13 cellular contexts compared by ENCODE assay signal in genomic region chr19:49565261-49565660, GRCh38. TPM values are rescaled to one million over a fixed set of nuclear protein-coding genes. Genes with fewer than 3 reads are reported as not detected.
A peak's percentile ranks its signal among the peaks of the same experiment; 100 is the strongest.
DNase-seq lines count a peak whose midpoint lies in the region; ATAC-seq and FAIRE-seq lines count a peak whose summit lies in the region.
"Had no signal": no experiment of that assay in that cellular context is flagged by ENCODE, and none has a peak within 500 bp of the region (broad histone marks: within the 10 kb centered on the region; RNA-seq: fewer than 3 reads in every experiment).

No MANE protein-coding gene starts in this region.

- H3K4me3 Mint-ChIP-seq in immature natural killer cell = peak overlapping the region; percentile 12 to 61 (median 32)

- peaks cover 0 to 8% (median 0%) of the 10 kb centered on the region in 3 donors for H3K36me3 Mint-ChIP-seq in immature natural killer cell

- H3K9me3 Mint-ChIP-seq in immature natural killer cell = no peaks in the 10 kb centered on the region

- H3K27ac Mint-ChIP-seq in immature natural killer cell = peak overlapping the region; percentile 77 to 93 (median 86)

- H3K4me1 Mint-ChIP-seq in immature natural killer cell = peaks cover 69 to 71% of the 10 kb centered on the region in 2 donors

- DNase-seq in Right ventricle myocardium inferior (ENCODE audit: missing footprints) (no peak), cardiac septum (ENCODE audit: low spot score) (no peak), amniotic epithelial cell (ENCODE audit: low read depth) (peak; percentile 26), immature natural killer cell (no peak), GM19239 (ENCODE audit: insufficient read length, low spot score) (no peak), Ammon's horn (ENCODE audit: low spot score) (no peak), A172 (ENCODE audit: low spot score) (no peak)
- DNase-seq: caudate nucleus; PC-3; stimulated activated CD8-positive, alpha-beta memory T cell treated with anti-CD3 and anti-CD28 coated beads, Interleukin-4, amount 100 ng/mL, for 48 hours had no signal

- H3K27me3 ChIP-seq in thymus (ENCODE audit: control insufficient read depth, insufficient read depth) = no peaks in the 10 kb centered on the region

- H3K4me3 ChIP-seq in thymus (ENCODE audit: low read length) = no peak overlapping the region

- 75% methylated on average over 4 of the region's 4 CpGs for WGBS in thymus

- no peak for FAIRE-seq in GM19239 (lab: Jason Lieb, UNC)
- FAIRE-seq: GM18507 had no signal

- no peaks in the 10 kb centered on the region for H3K9me3 ChIP-seq in thymus (ENCODE audit: control insufficient read depth)

- peaks cover 3% of the 10 kb centered on the region for H3K36me3 ChIP-seq in thymus (ENCODE audit: control insufficient read depth, insufficient read depth)

- peaks cover 28% of the 10 kb centered on the region for H3K4me1 ChIP-seq in thymus (ENCODE audit: control insufficient read depth, insufficient read depth, low read length)

- intact Hi-C loops in Right ventricle myocardium inferior (cut with DNase I) = loop anchor here (10.0 kb wide), 1 partner anchor 340 kb away; no protein-coding TSS in a partner anchor
- intact Hi-C loops in cardiac septum (cut with DNase I) = no loop called here

- H3K27me3 Mint-ChIP-seq in immature natural killer cell (ENCODE audit: low read depth in 3 of 3) = peaks cover 4 to 12% (median 4%) of the 10 kb centered on the region in 3 donors

- peak overlapping the region; percentile 60 for H3K27ac ChIP-seq in thymus (ENCODE audit: low read depth)

- ATAC-seq in Right ventricle myocardium inferior = peak; percentile 64
- ATAC-seq: PC-3 had no signal

RNA-seq across cellular contexts. Expression of gene NOSIP, which starts 15.1 kb away (rescaled TPM):
- total RNA-seq in Right ventricle myocardium inferior (49.6 TPM), cardiac septum (34.5 TPM)
- polyA plus RNA-seq in immature natural killer cell (100 to 1,000 TPM; 196 to 251 (median 239) TPM), thymus (156 TPM)
- 131 and 142 TPM in 2 replicates for total RNA-seq in A172 (2014; rRNA removed; shearing (Covaris generic))

RNA-seq across cellular contexts. Expression of gene PRRG2, which starts 15.9 kb away (rescaled TPM):
- total RNA-seq in Right ventricle myocardium inferior (0.76 TPM), cardiac septum (0.40 TPM)
- polyA plus RNA-seq in immature natural killer cell (under 1 TPM in 1 of 3 donors, not detected in 2; 0.78 TPM), thymus (5.5 TPM)
- 0.43 and 0.79 TPM in 2 replicates for total RNA-seq in A172 (2014; rRNA removed; shearing (Covaris generic))
- total RNA-seq: G401 had no signal

RNA-seq across cellular contexts. Expression of gene PRR12, which starts 25.7 kb away (rescaled TPM):
- total RNA-seq in Right ventricle myocardium inferior (14.5 TPM), cardiac septum (15.9 TPM)
- polyA plus RNA-seq in immature natural killer cell (1 to 10 TPM in 2 of 3 donors, under 1 TPM in 1; 0.21 to 4.0 (median 2.0) TPM), thymus (10.2 TPM)
- total RNA-seq in A172 (2014; rRNA removed; shearing (Covaris generic)) = 2.3 and 4.7 TPM in 2 replicates

RNA-seq across cellular contexts. Expression of gene RCN3, which starts 37.5 kb away (rescaled TPM):
- total RNA-seq in Right ventricle myocardium inferior (7.4 TPM), cardiac septum (14.0 TPM)
- polyA plus RNA-seq in immature natural killer cell (1 to 10 TPM in 2 of 3 donors, under 1 TPM in 1; 0.86 to 1.7 (median 1.0) TPM), thymus (32.7 TPM)
- total RNA-seq in A172 (2014; rRNA removed; shearing (Covaris generic)) = 0.46 TPM in 1 of 2 replicates, not detected in the other

RNA-seq across cellular contexts. Expression of gene FCGRT, which starts 52.8 kb away (rescaled TPM):
- 105 TPM for total RNA-seq in Right ventricle myocardium inferior
- 50.6 TPM for total RNA-seq in cardiac septum
- 10 to 100 TPM; 13.8 to 35.9 (median 34.9) TPM for polyA plus RNA-seq in immature natural killer cell
- polyA plus RNA-seq in thymus = 166 TPM
- total RNA-seq in A172 (2014; rRNA removed; shearing (Covaris generic)) = 0.17 and 0.77 TPM in 2 replicates
